Comparison of ENCODE assay signal across 20 cellular contexts in the genomic region with DNA sequence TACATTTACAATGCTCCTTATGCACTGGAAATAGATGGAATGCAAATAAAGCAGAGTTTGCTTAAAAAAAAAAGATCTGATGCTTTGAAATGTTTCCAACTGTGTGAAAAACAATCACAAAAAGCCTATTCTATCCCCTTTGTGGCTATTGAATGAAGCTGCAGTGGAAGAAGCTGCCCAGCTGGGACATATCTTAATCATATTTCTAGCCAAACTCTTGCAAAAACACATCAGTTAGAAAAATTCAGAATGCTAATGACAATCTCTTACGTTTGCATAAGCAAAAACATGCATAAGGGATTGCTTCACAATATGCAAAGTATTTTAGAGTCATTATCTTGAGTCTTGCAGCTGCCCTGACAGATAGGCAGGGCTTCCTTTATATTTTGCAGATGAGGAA.
DNase-seq lines count a peak whose midpoint lies in the region; ATAC-seq and TF ChIP-seq lines count a peak whose summit lies in the region.
"Had no signal": no experiment of that assay in that cellular context is flagged by ENCODE, and none has a peak within 500 bp of the region (broad histone marks: within the 10 kb centered on the region; RNA-seq: fewer than 3 reads in every experiment).

No MANE protein-coding gene starts in this region.

- no peak for TF ChIP-seq POLR2A in gastroesophageal sphincter (IDR thresholded peaks at IDR 0.05)

- TF ChIP-seq CTCF in gastroesophageal sphincter (IDR thresholded peaks at IDR 0.05), result peak in 1 of 4 experiments; percentile 8
- no peak for TF ChIP-seq CTCF in osteocyte (IDR thresholded peaks at IDR 0.05)
- no peak for TF ChIP-seq CTCF in PC-9 (conservative IDR thresholded peaks at IDR 0.05)

- no peaks in the 10 kb centered on the region for H3K4me1 ChIP-seq in gastroesophageal sphincter
- no peaks in the 10 kb centered on the region for H3K4me1 ChIP-seq in PC-9 (replicated peaks; ENCODE audit: insufficient read depth)
- H3K4me1 ChIP-seq: sigmoid colon had no signal

- H3K9me2 ChIP-seq in PC-9 (ENCODE audit: insufficient read depth), result no peaks in the 10 kb centered on the region

- no TSS peak for BruUV-seq in PC-9 (replicated peaks; lab: Mats Ljungman, UMichigan)

- H3K27me3 ChIP-seq in gastroesophageal sphincter (no peaks in the 10 kb centered on the region), PC-9 (ENCODE audit: insufficient read depth, low read depth) (no peaks in the 10 kb centered on the region)
- H3K27me3 ChIP-seq: sigmoid colon had no signal

- DNase-seq in EH (ENCODE audit: low read depth) (peak; percentile 53), amniotic epithelial cell (ENCODE audit: low read depth) (peak; percentile 62), osteocyte (ENCODE audit: extremely low spot score, unreplicated experiment) (no peak), PC-9 (no peak)
- DNase-seq: activated CD8-positive, alpha-beta T cell treated with anti-CD3 and anti-CD28 coated beads, Interleukin-2, amount 10 ng/mL, durations not matched to agents 7 days and 5 days; activated naive CD4-positive, alpha-beta T cell; activated T-cell treated with anti-CD3 and anti-CD28 coated beads, Interleukin-2, amount 50 U/mL, for 1 hour; amniotic stem cell; CD4-positive, CD25-positive, alpha-beta regulatory T cell; MM.1S; naive thymus-derived CD4-positive, alpha-beta T cell; NCI-H1436; NCI-H524 treated with DMSO at 0.1 percent for 48 hours; sigmoid colon had no signal

- H3F3A ChIP-seq in PC-9 (ENCODE audit: insufficient read depth, low read depth), result no peaks in the 10 kb centered on the region

- 43% methylated on average over 1 of the region's 1 CpG; no CpG with 5 or more reads in 1 of the 2 donors for WGBS in gastroesophageal sphincter (ENCODE audit: low coverage in 1 of 2), 2 donors

- H3K27ac ChIP-seq in gastroesophageal sphincter, result no peak overlapping the region
- no peak overlapping the region for H3K27ac ChIP-seq in PC-9
- H3K27ac ChIP-seq: sigmoid colon had no signal

- H3K36me3 Mint-ChIP-seq in osteocyte (ENCODE audit: unreplicated experiment), result no peaks in the 10 kb centered on the region
- H3K36me3 Mint-ChIP-seq: CD4-positive, CD25-positive, alpha-beta regulatory T cell; naive thymus-derived CD4-positive, alpha-beta T cell had no signal

- POLR2A ChIA-PET in PC-9 (lab: Charles Lee; ENCODE audit: unreplicated experiment), result no interaction called here

- peaks cover 3% of the 10 kb centered on the region for H3K9me3 Mint-ChIP-seq in osteocyte (ENCODE audit: unreplicated experiment)

- no peak overlapping the region for H3K4me3 ChIP-seq in gastroesophageal sphincter
- no peak overlapping the region for H3K4me3 ChIP-seq in PC-9
- H3K4me3 ChIP-seq: K562, sigmoid colon had no signal

- intact Hi-C loops in PC-9 (cut with micrococcal nuclease; ENCODE audit: unreplicated experiment), result no loop called here

- CTCF ChIA-PET in PC-9 (lab: Charles Lee), result no interaction called here

- ATAC-seq in gastroesophageal sphincter (peak; percentile 28), GM18498 (IDR thresholded peaks at IDR 0.05; ENCODE audit: unreplicated experiment) (no peak), GM21526 (IDR thresholded peaks at IDR 0.05; ENCODE audit: low FRiP score, unreplicated experiment) (no peak)
- no peak for ATAC-seq in activated CD4-positive, CD25-positive, alpha-beta regulatory T cell treated with anti-CD3 and anti-CD28 coated beads, Interleukin-2, amount 50 U/mL, for 24 hours
- ATAC-seq: activated CD8-positive, alpha-beta T cell treated with anti-CD3 and anti-CD28 coated beads, Interleukin-2, amount 10 ng/mL, durations not matched to agents 7 days and 5 days; K562; naive thymus-derived CD4-positive, alpha-beta T cell had no signal

- H4K20me1 ChIP-seq in PC-9 (ENCODE audit: insufficient read depth), result no peaks in the 10 kb centered on the region

- H3K9me3 ChIP-seq in gastroesophageal sphincter (peaks cover 0 to under 1% (median 0%) of the 10 kb centered on the region in 3 donors), PC-9 (ENCODE audit: insufficient read depth, low read depth) (peaks cover 9% of the 10 kb centered on the region)

- H3K4me3 Mint-ChIP-seq in osteocyte (ENCODE audit: unreplicated experiment), result no peak overlapping the region
- H3K4me3 Mint-ChIP-seq: activated CD8-positive, alpha-beta T cell treated with anti-CD3 and anti-CD28 coated beads, Interleukin-2, amount 10 ng/mL, durations not matched to agents 7 days and 5 days; CD4-positive, CD25-positive, alpha-beta regulatory T cell; dendritic cell treated with granulocyte-macrophage colony-stimulating factor and Interleukin-4, amounts not matched to agents 40 ng/mL and 50 ng/mL, for 4 days; naive thymus-derived CD4-positive, alpha-beta T cell had no signal

- TF ChIP-seq EP300 in gastroesophageal sphincter (IDR thresholded peaks at IDR 0.05), result no peak

- H3K4me2 ChIP-seq in PC-9, result no peak overlapping the region

- no peaks in the 10 kb centered on the region for H3K27me3 Mint-ChIP-seq in osteocyte (ENCODE audit: unreplicated experiment)
- H3K27me3 Mint-ChIP-seq: CD4-positive, CD25-positive, alpha-beta regulatory T cell had no signal

- peak overlapping the region; percentile 46 for H3K27ac Mint-ChIP-seq in osteocyte (ENCODE audit: unreplicated experiment)
- H3K27ac Mint-ChIP-seq: activated CD8-positive, alpha-beta T cell treated with anti-CD3 and anti-CD28 coated beads, Interleukin-2, amount 10 ng/mL, durations not matched to agents 7 days and 5 days; CD4-positive, CD25-positive, alpha-beta regulatory T cell; dendritic cell treated with granulocyte-macrophage colony-stimulating factor and Interleukin-4, amounts not matched to agents 40 ng/mL and 50 ng/mL, for 4 days; naive thymus-derived CD4-positive, alpha-beta T cell had no signal

- no peaks in the 10 kb centered on the region for H3K36me3 ChIP-seq in gastroesophageal sphincter
- no peaks in the 10 kb centered on the region for H3K36me3 ChIP-seq in PC-9 (ENCODE audit: low read depth)
- H3K36me3 ChIP-seq: sigmoid colon had no signal

- H3K79me2 ChIP-seq in PC-9 (ENCODE audit: low read depth), result no peaks in the 10 kb centered on the region

- peaks cover 25% of the 10 kb centered on the region for H3K4me1 Mint-ChIP-seq in osteocyte (ENCODE audit: unreplicated experiment)
- H3K4me1 Mint-ChIP-seq: CD4-positive, CD25-positive, alpha-beta regulatory T cell; naive thymus-derived CD4-positive, alpha-beta T cell had no signal

- H2AFZ ChIP-seq in PC-9, result no peak overlapping the region

Comparison
In these comparisons a context has a peak if more than half of its experiments do, and no peak if none do; other contexts are left out.
1. DNase-seq: peak in EH (single experiment) and amniotic epithelial cell (single experiment); none in osteocyte (single experiment) and PC-9 (0 of 2).